Comparison of ENCODE assay signal across 20 cellular contexts in the genomic region with DNA sequence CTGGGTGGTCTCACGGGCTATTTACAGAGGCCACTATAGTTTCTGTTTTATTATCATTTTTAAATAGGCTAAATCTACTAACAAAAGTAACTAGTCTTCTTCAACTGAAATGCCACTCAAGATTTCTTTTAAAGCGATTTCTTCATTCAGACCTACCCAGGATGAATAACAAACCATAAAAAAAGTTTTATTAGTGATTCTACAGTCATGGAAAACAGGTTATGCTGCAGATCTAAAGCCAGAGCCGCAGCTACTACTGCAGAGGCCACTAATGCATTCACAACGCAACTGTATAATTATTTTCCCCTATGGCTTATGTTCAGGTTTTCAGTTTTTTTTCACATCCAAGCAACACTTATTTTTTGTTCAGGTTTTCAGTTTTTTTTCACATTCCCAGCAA.
DNase-seq lines count a peak whose midpoint lies in the region; ATAC-seq and TF ChIP-seq lines count a peak whose summit lies in the region.
"Had no signal": no experiment of that assay in that cellular context is flagged by ENCODE, and none has a peak within 500 bp of the region (broad histone marks: within the 10 kb centered on the region; RNA-seq: fewer than 3 reads in every experiment).

No MANE protein-coding gene starts in this region.

- DNase-seq in H9 (no peak), PC-3 (peak; percentile 77), hepatocyte (ENCODE audit: low spot score) (peak; percentile 26), osteoblast (ENCODE audit: insufficient read length, low spot score, missing footprints) (no peak), kidney glomerular epithelial cell (lab: John Stamatoyannopoulos, UW) (no peak), RPMI8226 (no peak), DMS 273 (lab: John Stamatoyannopoulos, UW; ENCODE audit: unreplicated experiment) (no peak)
- DNase-seq in stimulated activated CD4-positive, alpha-beta T cell treated with anti-CD3 and anti-CD28 coated beads, Interleukin-4, amount 100 ng/mL, for 24 hours, result no peak
- DNase-seq: activated CD4-positive, alpha-beta T cell treated with anti-CD3 and anti-CD28 coated beads for 1 hour; activated CD8-positive, alpha-beta memory T cell treated with anti-CD3 and anti-CD28 coated beads, Interleukin-2, amount 10 ng/mL, durations not matched to agents 7 days and 5 days; activated effector memory CD4-positive, alpha-beta T cell treated with Interleukin-2 at 50 U/mL for 16 hours; COR-L47; foreskin melanocyte; lower lobe of right lung; natural killer cell; NCI-H1694 treated with DMSO at 0.1 percent for 48 hours; stimulated activated CD4-positive, alpha-beta T cell treated with anti-CD3 and anti-CD28 coated beads, Interleukin-15, amount 100 ng/mL, for 24 hours; stomach; T-helper 9 cell had no signal

- H3K27me3 ChIP-seq in H9 (ENCODE audit: insufficient read depth, low read length) (no peaks in the 10 kb centered on the region), PC-3 (ENCODE audit: low read length) (no peaks in the 10 kb centered on the region), hepatocyte (no peaks in the 10 kb centered on the region), osteoblast (ENCODE audit: insufficient read depth, low read length) (no peaks in the 10 kb centered on the region)
- H3K27me3 ChIP-seq: stomach had no signal

- no peaks in the 10 kb centered on the region for H3K79me2 ChIP-seq in H9 (ENCODE audit: insufficient read depth, low read length)
- H3K79me2 ChIP-seq in PC-3 (ENCODE audit: low read length), result no peaks in the 10 kb centered on the region
- H3K79me2 ChIP-seq in hepatocyte, result no peaks in the 10 kb centered on the region
- no peaks in the 10 kb centered on the region for H3K79me2 ChIP-seq in osteoblast (ENCODE audit: insufficient read depth, low read length)

- no peak overlapping the region for H2BK5ac ChIP-seq in H9 (ENCODE audit: insufficient read length, low read length)

- no peak overlapping the region for H3K4ac ChIP-seq in H9 (ENCODE audit: low read depth, low read length)

- no peaks in the 10 kb centered on the region; a peak in 2 of 5 replicates for H3K9me3 Mint-ChIP-seq in H9
- H3K9me3 Mint-ChIP-seq: central memory CD8-positive, alpha-beta T cell; natural killer cell had no signal

- intact Hi-C loops in PC-3 (cut with micrococcal nuclease), result loop anchor here (1.0 to 5.0 kb wide), 4 partner anchors 45 to 135 kb away; a partner anchor contains a TSS

- H3K14ac ChIP-seq in H9 (ENCODE audit: insufficient read depth, low read length), result no peak overlapping the region

- H3K4me1 ChIP-seq in H9 (ENCODE audit: insufficient read depth, low read length), result peaks cover 8% of the 10 kb centered on the region; the same call in 1 of the 2 replicates
- H3K4me1 ChIP-seq in PC-3 (ENCODE audit: insufficient read depth, low read length), result peaks cover 30% of the 10 kb centered on the region
- peaks cover 38% of the 10 kb centered on the region for H3K4me1 ChIP-seq in hepatocyte (ENCODE audit: insufficient read depth)
- peaks cover 27% of the 10 kb centered on the region for H3K4me1 ChIP-seq in osteoblast (ENCODE audit: insufficient read depth, low read length)
- H3K4me1 ChIP-seq: lower lobe of right lung had no signal

- WGBS in H9 (ENCODE audit: extremely low coverage, insufficient read length, low lambda C conversion rate), result no CpG with 5 or more reads among the region's 4 CpGs
- 30% methylated on average over 4 of the region's 4 CpGs for WGBS in hepatocyte (ENCODE audit: low lambda C conversion rate, missing lambda C conversion rate)

- no peaks in the 10 kb centered on the region for H3K79me1 ChIP-seq in H9 (ENCODE audit: insufficient read depth, low read depth, low read length, poor library complexity, severe bottlenecking)

- H3T11ph ChIP-seq in H9 (ENCODE audit: low read length), result no peak overlapping the region

- no peak overlapping the region for H2BK12ac ChIP-seq in H9 (ENCODE audit: insufficient read length, low read depth, low read length)

- peaks cover 0 to 4% (median 3%) of the 10 kb centered on the region in 3 experiments; a peak in 4 of 7 replicates for H3K36me3 Mint-ChIP-seq in H9 (ENCODE audit: insufficient read depth in 1 of 3, low read depth in 3 of 3)
- H3K36me3 Mint-ChIP-seq: activated CD8-positive, alpha-beta memory T cell treated with anti-CD3 and anti-CD28 coated beads, Interleukin-2, amount 10 ng/mL, durations not matched to agents 7 days and 5 days; natural killer cell had no signal

- H3K23me2 ChIP-seq in H9 (ENCODE audit: insufficient read length, low read depth, low read length, poor library complexity, severe bottlenecking), result no peaks in the 10 kb centered on the region

- H3K9me3 ChIP-seq in H9 (ENCODE audit: control insufficient read depth, low read depth, low read length), result no peaks in the 10 kb centered on the region
- no peaks in the 10 kb centered on the region for H3K9me3 ChIP-seq in PC-3 (ENCODE audit: low read length)
- H3K9me3 ChIP-seq in hepatocyte (ENCODE audit: low read depth), result no peaks in the 10 kb centered on the region
- H3K9me3 ChIP-seq in osteoblast (ENCODE audit: low read depth, low read length), result no peaks in the 10 kb centered on the region
- H3K9me3 ChIP-seq: lower lobe of right lung, stomach had no signal

- no peak overlapping the region for H3K18ac ChIP-seq in H9 (ENCODE audit: insufficient read length, low read depth, low read length)

- no peaks in the 10 kb centered on the region for H3K9me2 ChIP-seq in PC-3 (replicated peaks; ENCODE audit: low read length)
- no peaks in the 10 kb centered on the region for H3K9me2 ChIP-seq in hepatocyte (replicated peaks; ENCODE audit: insufficient read depth)

- H4K8ac ChIP-seq in H9 (replicated peaks; ENCODE audit: insufficient read length, low read depth, low read length), result no peak overlapping the region

- peak overlapping the region; percentile 31; the same call in 1 of the 2 replicates for H3K4me3 ChIP-seq in PC-3 (ENCODE audit: low read length)
- no peak overlapping the region for H3K4me3 ChIP-seq in hepatocyte
- H3K4me3 ChIP-seq in osteoblast (ENCODE audit: insufficient read depth, low read length), result no peak overlapping the region
- H3K4me3 ChIP-seq: lower lobe of right lung, stomach had no signal

- H3K4me2 ChIP-seq in H9 (ENCODE audit: insufficient read depth, insufficient read length, low read length) (peak overlapping the region; percentile 17), PC-3 (ENCODE audit: low read length) (peak overlapping the region; percentile 52), hepatocyte (peak overlapping the region; percentile 70), osteoblast (ENCODE audit: insufficient read depth, low read length) (no peak overlapping the region)

- H2BK120ac ChIP-seq in H9 (ENCODE audit: low read depth, low read length, poor library complexity, severe bottlenecking), result no peak overlapping the region

- no peak overlapping the region for H2AFZ ChIP-seq in H9 (ENCODE audit: low read length)
- H2AFZ ChIP-seq in PC-3 (ENCODE audit: low read length), result no peak overlapping the region
- H2AFZ ChIP-seq in hepatocyte, result no peak overlapping the region
- H2AFZ ChIP-seq in osteoblast (ENCODE audit: low read length), result no peak overlapping the region

- no peaks in the 10 kb centered on the region for H3F3A ChIP-seq in PC-3 (ENCODE audit: low read length, unreplicated experiment)

- no peak overlapping the region for H2BK20ac ChIP-seq in H9 (ENCODE audit: low read depth, low read length, poor library complexity, severe bottlenecking)

- POLR2A ChIA-PET in PC-3 (lab: Charles Lee; ENCODE audit: unreplicated experiment), result no interaction called here

- no peak overlapping the region for H3K56ac ChIP-seq in H9 (ENCODE audit: insufficient read length, low read depth, low read length)

- no peak overlapping the region for H2AK5ac ChIP-seq in H9 (ENCODE audit: insufficient read length, low read length)

- no peak overlapping the region; a peak in 1 of 5 replicates for H3K4me3 Mint-ChIP-seq in H9
- H3K4me3 Mint-ChIP-seq: activated CD8-positive, alpha-beta memory T cell treated with anti-CD3 and anti-CD28 coated beads, Interleukin-2, amount 10 ng/mL, durations not matched to agents 7 days and 5 days; central memory CD8-positive, alpha-beta T cell; natural killer cell had no signal

- H2BK15ac ChIP-seq in H9 (ENCODE audit: low read depth, low read length), result no peak overlapping the region

- no peaks in the 10 kb centered on the region for H3K36me3 ChIP-seq in PC-3 (ENCODE audit: low read depth, low read length)
- no peaks in the 10 kb centered on the region for H3K36me3 ChIP-seq in hepatocyte (replicated peaks; ENCODE audit: insufficient read depth, low read depth)
- no peaks in the 10 kb centered on the region for H3K36me3 ChIP-seq in osteoblast (ENCODE audit: insufficient read depth, low read length)
- H3K36me3 ChIP-seq: lower lobe of right lung, stomach had no signal

- H4K5ac ChIP-seq in H9 (ENCODE audit: insufficient read length, low read depth, low read length), result no peak overlapping the region

- no TSS peak for BruUV-seq in PC-3 (replicated peaks; lab: Mats Ljungman, UMichigan)

- H3K9ac ChIP-seq in H9 (ENCODE audit: extremely low read depth, insufficient read length, low read length) (no peak overlapping the region), PC-3 (ENCODE audit: low read length) (peak overlapping the region; percentile 16)

- no peak for TF ChIP-seq CTCF in H9 (conservative IDR thresholded peaks at IDR 0.05)
- TF ChIP-seq CTCF in PC-3 (conservative IDR thresholded peaks at IDR 0.05; ENCODE audit: low read depth, low read length), result no peak
- no peak for TF ChIP-seq CTCF in hepatocyte (IDR thresholded peaks at IDR 0.05; ENCODE audit: poor library complexity)
- no peak for TF ChIP-seq CTCF in osteoblast (IDR thresholded peaks at IDR 0.05; ENCODE audit: extremely low read depth, low read depth, low read length)

- H3K4me1 Mint-ChIP-seq in H9, result peaks cover 48 to 60% of the 10 kb centered on the region in 2 experiments
- H3K4me1 Mint-ChIP-seq: activated CD8-positive, alpha-beta memory T cell treated with anti-CD3 and anti-CD28 coated beads, Interleukin-2, amount 10 ng/mL, durations not matched to agents 7 days and 5 days; central memory CD8-positive, alpha-beta T cell; natural killer cell had no signal

- peaks cover 9% of the 10 kb centered on the region for H3K27me3 Mint-ChIP-seq in H9 (ENCODE audit: low read depth)
- H3K27me3 Mint-ChIP-seq: activated CD8-positive, alpha-beta memory T cell treated with anti-CD3 and anti-CD28 coated beads, Interleukin-2, amount 10 ng/mL, durations not matched to agents 7 days and 5 days had no signal

- peak; percentile 88 for ATAC-seq in PC-3
- ATAC-seq: activated CD8-positive, alpha-beta memory T cell treated with anti-CD3 and anti-CD28 coated beads, Interleukin-2, amount 10 ng/mL, durations not matched to agents 7 days and 5 days; natural killer cell had no signal

- H3K27ac Mint-ChIP-seq in H9, result no peak overlapping the region
- H3K27ac Mint-ChIP-seq: activated CD8-positive, alpha-beta memory T cell treated with anti-CD3 and anti-CD28 coated beads, Interleukin-2, amount 10 ng/mL, durations not matched to agents 7 days and 5 days; natural killer cell had no signal

- H3K23ac ChIP-seq in H9 (ENCODE audit: insufficient read length, low read depth, low read length), result no peak overlapping the region

- no peak overlapping the region for H4K91ac ChIP-seq in H9 (ENCODE audit: insufficient read length, low read depth, low read length)

- H3K27ac ChIP-seq in H9 (ENCODE audit: insufficient read length, low read depth, low read length), result no peak overlapping the region
- H3K27ac ChIP-seq in PC-3 (ENCODE audit: low read length), result peak overlapping the region; percentile 41
- peak overlapping the region; percentile 50 for H3K27ac ChIP-seq in hepatocyte
- H3K27ac ChIP-seq in osteoblast (ENCODE audit: low read depth, low read length), result peak overlapping the region; percentile 49
- H3K27ac ChIP-seq: stomach had no signal

- no peaks in the 10 kb centered on the region for H4K20me1 ChIP-seq in H9 (ENCODE audit: control insufficient read depth, insufficient read depth, insufficient read length)
- H4K20me1 ChIP-seq in PC-3 (ENCODE audit: low read length), result no peaks in the 10 kb centered on the region
- H4K20me1 ChIP-seq in hepatocyte (ENCODE audit: insufficient read depth, poor library complexity, severe bottlenecking), result no peaks in the 10 kb centered on the region
- H4K20me1 ChIP-seq in osteoblast (ENCODE audit: insufficient read depth, low read length), result no peaks in the 10 kb centered on the region

- CTCF ChIA-PET in PC-3 (lab: Charles Lee), result interaction anchor here (0.6 kb wide), 1 partner anchor 174 kb away, joined by 5 read pairs; no protein-coding TSS in a partner anchor

Comparison
In these comparisons a context has a peak if more than half of its experiments do, and no peak if none do; other contexts are left out.
1. DNase-seq: peak in PC-3 (single experiment) and hepatocyte (single experiment); none in H9 (single experiment), osteoblast (single experiment), kidney glomerular epithelial cell (single experiment), stimulated activated CD4-positive, alpha-beta T cell treated with anti-CD3 and anti-CD28 coated beads, Interleukin-4, amount 100 ng/mL, for 24 hours (single experiment), RPMI8226 (single experiment) and DMS 273 (single experiment).